ENCODE assay signal across 1 cellular context in the genomic region with DNA sequence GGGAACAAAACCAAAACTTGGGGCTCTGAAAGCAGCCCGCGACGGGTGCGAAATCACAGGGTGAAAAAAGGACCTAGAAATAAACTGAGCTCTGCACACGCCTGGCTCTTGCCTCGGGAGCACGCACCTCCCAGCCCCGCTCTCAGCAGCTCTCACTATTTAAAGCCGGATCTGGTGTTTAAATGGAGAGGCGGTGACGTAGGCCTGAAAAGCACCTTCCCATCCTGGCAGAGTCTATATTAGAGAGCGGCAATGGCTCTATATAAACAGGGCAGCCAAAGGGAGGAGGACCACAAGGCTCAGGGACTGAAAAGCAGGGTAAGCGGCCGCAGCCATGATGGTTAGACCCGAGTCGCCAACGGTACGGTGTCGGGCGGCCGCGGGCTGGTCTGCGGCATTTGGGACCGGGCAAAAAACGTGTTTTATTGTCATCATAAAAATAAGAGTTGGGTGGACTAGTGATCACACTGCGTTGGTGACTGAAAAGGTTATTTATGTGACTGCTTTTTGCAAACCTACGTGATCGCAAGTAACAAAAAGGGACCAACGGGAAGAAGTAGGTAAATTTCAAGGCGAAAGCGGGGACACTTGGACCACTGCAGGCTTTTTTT.
TF ChIP-seq lines count a peak whose summit lies in the region.

No MANE protein-coding gene starts in this region.

TF ChIP-seq in HepG2, 621 proteins besides CTCF, POLR2A, EP300 and RAD21 (continued from another document and continues in another):
- TF ChIP-seq TARDBP (CRISPR knock-in tag; IDR thresholded peaks at IDR 0.05) (peak; percentile 70), KLF16 (CRISPR knock-in tag; IDR thresholded peaks at IDR 0.05) (peak in 1 of 2 experiments; percentile 93; a peak in 2 of 4 replicates), JUN (CRISPR knock-in tag; IDR thresholded peaks at IDR 0.05) (no peak; the same call in 1 of the 2 replicates), ZNF781 (CRISPR knock-in tag; IDR thresholded peaks at IDR 0.05; ENCODE audit: borderline replicate concordance, not compliant biosample characterization) (peak; percentile 77), ZSCAN9 (CRISPR knock-in tag; IDR thresholded peaks at IDR 0.05; ENCODE audit: borderline replicate concordance) (peak; percentile 46; the same call in 1 of the 2 replicates), ZNF674 (CRISPR knock-in tag; IDR thresholded peaks at IDR 0.05; ENCODE audit: low read depth) (no peak), MIXL1 (CRISPR knock-in tag; IDR thresholded peaks at IDR 0.05) (peak; percentile 24; the same call in 1 of the 2 replicates), TRIM24 (CRISPR knock-in tag; IDR thresholded peaks at IDR 0.05) (no peak), GATAD2A (CRISPR knock-in tag; IDR thresholded peaks at IDR 0.05) (peak; percentile 63), ZNF83 (CRISPR knock-in tag; IDR thresholded peaks at IDR 0.05; ENCODE audit: borderline replicate concordance) (no peak), KDM6A (CRISPR knock-in tag; IDR thresholded peaks at IDR 0.05; ENCODE audit: low read depth) (no peak), NR2F2 (IDR thresholded peaks at IDR 0.05; ENCODE audit: borderline replicate concordance, low read depth) (peak; percentile 30; the same call in 1 of the 2 replicates), FOXO1 (CRISPR knock-in tag; IDR thresholded peaks at IDR 0.05) (peak; percentile 31), CREM (IDR thresholded peaks at IDR 0.05) (peak; percentile 87), CREM (CRISPR knock-in tag; IDR thresholded peaks at IDR 0.05) (no peak), ZNF230 (CRISPR knock-in tag; IDR thresholded peaks at IDR 0.05) (peak; percentile 78; the same call in 1 of the 2 replicates), TOE1 (CRISPR knock-in tag; IDR thresholded peaks at IDR 0.05) (peak; percentile 46; the same call in 1 of the 2 replicates), FIP1L1 (IDR thresholded peaks at IDR 0.05; ENCODE audit: borderline replicate concordance, insufficient read depth, low read depth, low read length) (0 out of 2 replicates have a peak, but pooled peaks have one; percentile 75), ZSCAN12 (CRISPR knock-in tag; IDR thresholded peaks at IDR 0.05) (no peak), MEIS2 (CRISPR knock-in tag; IDR thresholded peaks at IDR 0.05) (peak; percentile 45; the same call in 1 of the 2 replicates), GFI1 (CRISPR knock-in tag; IDR thresholded peaks at IDR 0.05; ENCODE audit: borderline replicate concordance) (peak; percentile 58; the same call in 1 of the 2 replicates), TEAD2 (CRISPR knock-in tag; IDR thresholded peaks at IDR 0.05) (no peak), KAT8 (CRISPR knock-in tag; IDR thresholded peaks at IDR 0.05) (peak; percentile 83), MTF1 (CRISPR knock-in tag; IDR thresholded peaks at IDR 0.05) (peak; percentile 56; the same call in 1 of the 2 replicates), SOX6 (IDR thresholded peaks at IDR 0.05) (no peak), SOX6 (CRISPR knock-in tag; IDR thresholded peaks at IDR 0.05) (peak; percentile 50; the same call in 1 of the 2 replicates), RNF2 (conservative IDR thresholded peaks at IDR 0.05; ENCODE audit: low read depth) (peak; percentile 42; the same call in 1 of the 2 replicates), ZNF367 (CRISPR knock-in tag; IDR thresholded peaks at IDR 0.05; ENCODE audit: borderline replicate concordance) (0 out of 2 replicates have a peak, but pooled peaks have one; percentile 44), ZNF556 (CRISPR knock-in tag; IDR thresholded peaks at IDR 0.05; ENCODE audit: borderline replicate concordance) (peak; percentile 89; the same call in 1 of the 2 replicates), ZNF569 (CRISPR knock-in tag; IDR thresholded peaks at IDR 0.05; ENCODE audit: borderline replicate concordance) (no peak), PHF5A (CRISPR knock-in tag; IDR thresholded peaks at IDR 0.05; ENCODE audit: low read depth, unreplicated experiment) (peak; percentile 59), GATA4 (IDR thresholded peaks at IDR 0.05; ENCODE audit: borderline replicate concordance, low read depth) (peak; percentile 81; the same call in 1 of the 2 replicates), RFXANK (CRISPR knock-in tag; IDR thresholded peaks at IDR 0.05) (peak; percentile 85; the same call in 1 of the 2 replicates), ETV5 (CRISPR knock-in tag; IDR thresholded peaks at IDR 0.05; ENCODE audit: borderline replicate concordance) (no peak), NFRKB (IDR thresholded peaks at IDR 0.05) (peak; percentile 70; the same call in 1 of the 2 replicates), MLLT10 (CRISPR knock-in tag; IDR thresholded peaks at IDR 0.05) (no peak), ZNF841 (CRISPR knock-in tag; IDR thresholded peaks at IDR 0.05; ENCODE audit: borderline replicate concordance) (no peak), ZNF607 (CRISPR knock-in tag; IDR thresholded peaks at IDR 0.05; ENCODE audit: borderline replicate concordance) (peak; percentile 67; the same call in 1 of the 2 replicates), DPF2 (CRISPR knock-in tag; IDR thresholded peaks at IDR 0.05; ENCODE audit: borderline replicate concordance, low read depth) (no peak), SMARCC2 (IDR thresholded peaks at IDR 0.05) (no peak), BORCS8-MEF2B (CRISPR knock-in tag; IDR thresholded peaks at IDR 0.05) (no peak; the same call in none of the 2 replicates), HCFC1 (IDR thresholded peaks at IDR 0.05; ENCODE audit: low read depth, low read length) (0 out of 2 replicates have a peak, but pooled peaks have one; percentile 33), SRY (CRISPR knock-in tag; IDR thresholded peaks at IDR 0.05) (peak; percentile 83; the same call in 1 of the 2 replicates)
- TF ChIP-seq, protein P1, sequence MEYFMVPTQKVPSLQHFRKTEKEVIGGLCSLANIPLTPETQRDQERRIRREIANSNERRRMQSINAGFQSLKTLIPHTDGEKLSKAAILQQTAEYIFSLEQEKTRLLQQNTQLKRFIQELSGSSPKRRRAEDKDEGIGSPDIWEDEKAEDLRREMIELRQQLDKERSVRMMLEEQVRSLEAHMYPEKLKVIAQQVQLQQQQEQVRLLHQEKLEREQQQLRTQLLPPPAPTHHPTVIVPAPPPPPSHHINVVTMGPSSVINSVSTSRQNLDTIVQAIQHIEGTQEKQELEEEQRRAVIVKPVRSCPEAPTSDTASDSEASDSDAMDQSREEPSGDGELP (IDR thresholded peaks at IDR 0.05; ENCODE audit: borderline replicate concordance, low read depth) = no peak; the same call in 1 of the 2 replicates
- TF ChIP-seq, protein P2, sequence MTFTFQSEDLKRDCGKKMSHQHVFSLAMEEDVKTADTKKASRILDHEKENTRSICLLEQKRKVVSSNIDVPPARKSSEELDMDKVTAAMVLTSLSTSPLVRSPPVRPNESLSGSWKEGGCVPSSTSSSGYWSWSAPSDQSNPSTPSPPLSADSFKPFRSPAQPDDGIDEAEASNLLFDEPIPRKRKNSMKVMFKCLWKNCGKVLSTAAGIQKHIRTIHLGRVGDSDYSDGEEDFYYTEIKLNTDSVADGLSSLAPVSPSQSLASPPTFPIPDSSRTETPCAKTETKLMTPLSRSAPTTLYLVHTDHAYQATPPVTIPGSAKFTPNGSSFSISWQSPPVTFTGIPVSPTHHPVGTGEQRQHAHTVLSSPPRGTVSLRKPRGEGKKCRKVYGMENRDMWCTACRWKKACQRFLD (CRISPR knock-in tag; IDR thresholded peaks at IDR 0.05; ENCODE audit: borderline replicate concordance) = no peak
- TF ChIP-seq, protein P3, sequence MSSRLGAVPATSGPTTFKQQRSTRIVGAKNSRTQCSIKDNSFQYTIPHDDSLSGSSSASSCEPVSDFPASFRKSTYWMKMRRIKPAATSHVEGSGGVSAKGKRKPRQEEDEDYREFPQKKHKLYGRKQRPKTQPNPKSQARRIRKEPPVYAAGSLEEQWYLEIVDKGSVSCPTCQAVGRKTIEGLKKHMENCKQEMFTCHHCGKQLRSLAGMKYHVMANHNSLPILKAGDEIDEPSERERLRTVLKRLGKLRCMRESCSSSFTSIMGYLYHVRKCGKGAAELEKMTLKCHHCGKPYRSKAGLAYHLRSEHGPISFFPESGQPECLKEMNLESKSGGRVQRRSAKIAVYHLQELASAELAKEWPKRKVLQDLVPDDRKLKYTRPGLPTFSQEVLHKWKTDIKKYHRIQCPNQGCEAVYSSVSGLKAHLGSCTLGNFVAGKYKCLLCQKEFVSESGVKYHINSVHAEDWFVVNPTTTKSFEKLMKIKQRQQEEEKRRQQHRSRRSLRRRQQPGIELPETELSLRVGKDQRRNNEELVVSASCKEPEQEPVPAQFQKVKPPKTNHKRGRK (CRISPR knock-in tag; IDR thresholded peaks at IDR 0.05) = no peak
- TF ChIP-seq, protein P4, sequence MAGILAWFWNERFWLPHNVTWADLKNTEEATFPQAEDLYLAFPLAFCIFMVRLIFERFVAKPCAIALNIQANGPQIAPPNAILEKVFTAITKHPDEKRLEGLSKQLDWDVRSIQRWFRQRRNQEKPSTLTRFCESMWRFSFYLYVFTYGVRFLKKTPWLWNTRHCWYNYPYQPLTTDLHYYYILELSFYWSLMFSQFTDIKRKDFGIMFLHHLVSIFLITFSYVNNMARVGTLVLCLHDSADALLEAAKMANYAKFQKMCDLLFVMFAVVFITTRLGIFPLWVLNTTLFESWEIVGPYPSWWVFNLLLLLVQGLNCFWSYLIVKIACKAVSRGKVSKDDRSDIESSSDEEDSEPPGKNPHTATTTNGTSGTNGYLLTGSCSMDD (CRISPR knock-in tag; IDR thresholded peaks at IDR 0.05) = no peak
- TF ChIP-seq, protein P5, sequence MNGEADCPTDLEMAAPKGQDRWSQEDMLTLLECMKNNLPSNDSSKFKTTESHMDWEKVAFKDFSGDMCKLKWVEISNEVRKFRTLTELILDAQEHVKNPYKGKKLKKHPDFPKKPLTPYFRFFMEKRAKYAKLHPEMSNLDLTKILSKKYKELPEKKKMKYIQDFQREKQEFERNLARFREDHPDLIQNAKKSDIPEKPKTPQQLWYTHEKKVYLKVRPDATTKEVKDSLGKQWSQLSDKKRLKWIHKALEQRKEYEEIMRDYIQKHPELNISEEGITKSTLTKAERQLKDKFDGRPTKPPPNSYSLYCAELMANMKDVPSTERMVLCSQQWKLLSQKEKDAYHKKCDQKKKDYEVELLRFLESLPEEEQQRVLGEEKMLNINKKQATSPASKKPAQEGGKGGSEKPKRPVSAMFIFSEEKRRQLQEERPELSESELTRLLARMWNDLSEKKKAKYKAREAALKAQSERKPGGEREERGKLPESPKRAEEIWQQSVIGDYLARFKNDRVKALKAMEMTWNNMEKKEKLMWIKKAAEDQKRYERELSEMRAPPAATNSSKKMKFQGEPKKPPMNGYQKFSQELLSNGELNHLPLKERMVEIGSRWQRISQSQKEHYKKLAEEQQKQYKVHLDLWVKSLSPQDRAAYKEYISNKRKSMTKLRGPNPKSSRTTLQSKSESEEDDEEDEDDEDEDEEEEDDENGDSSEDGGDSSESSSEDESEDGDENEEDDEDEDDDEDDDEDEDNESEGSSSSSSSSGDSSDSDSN (CRISPR knock-in tag; IDR thresholded peaks at IDR 0.05) = peak; percentile 75
- TF ChIP-seq, protein P6, sequence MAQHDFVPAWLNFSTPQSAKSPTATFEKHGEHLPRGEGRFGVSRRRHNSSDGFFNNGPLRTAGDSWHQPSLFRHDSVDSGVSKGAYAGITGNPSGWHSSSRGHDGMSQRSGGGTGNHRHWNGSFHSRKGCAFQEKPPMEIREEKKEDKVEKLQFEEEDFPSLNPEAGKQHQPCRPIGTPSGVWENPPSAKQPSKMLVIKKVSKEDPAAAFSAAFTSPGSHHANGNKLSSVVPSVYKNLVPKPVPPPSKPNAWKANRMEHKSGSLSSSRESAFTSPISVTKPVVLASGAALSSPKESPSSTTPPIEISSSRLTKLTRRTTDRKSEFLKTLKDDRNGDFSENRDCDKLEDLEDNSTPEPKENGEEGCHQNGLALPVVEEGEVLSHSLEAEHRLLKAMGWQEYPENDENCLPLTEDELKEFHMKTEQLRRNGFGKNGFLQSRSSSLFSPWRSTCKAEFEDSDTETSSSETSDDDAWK (CRISPR knock-in tag; IDR thresholded peaks at IDR 0.05) = no peak
- TF ChIP-seq, protein P7, sequence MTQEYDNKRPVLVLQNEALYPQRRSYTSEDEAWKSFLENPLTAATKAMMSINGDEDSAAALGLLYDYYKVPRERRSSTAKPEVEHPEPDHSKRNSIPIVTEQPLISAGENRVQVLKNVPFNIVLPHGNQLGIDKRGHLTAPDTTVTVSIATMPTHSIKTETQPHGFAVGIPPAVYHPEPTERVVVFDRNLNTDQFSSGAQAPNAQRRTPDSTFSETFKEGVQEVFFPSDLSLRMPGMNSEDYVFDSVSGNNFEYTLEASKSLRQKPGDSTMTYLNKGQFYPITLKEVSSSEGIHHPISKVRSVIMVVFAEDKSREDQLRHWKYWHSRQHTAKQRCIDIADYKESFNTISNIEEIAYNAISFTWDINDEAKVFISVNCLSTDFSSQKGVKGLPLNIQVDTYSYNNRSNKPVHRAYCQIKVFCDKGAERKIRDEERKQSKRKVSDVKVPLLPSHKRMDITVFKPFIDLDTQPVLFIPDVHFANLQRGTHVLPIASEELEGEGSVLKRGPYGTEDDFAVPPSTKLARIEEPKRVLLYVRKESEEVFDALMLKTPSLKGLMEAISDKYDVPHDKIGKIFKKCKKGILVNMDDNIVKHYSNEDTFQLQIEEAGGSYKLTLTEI (CRISPR knock-in tag; conservative IDR thresholded peaks at IDR 0.05) = no peak
- TF ChIP-seq, protein P8, sequence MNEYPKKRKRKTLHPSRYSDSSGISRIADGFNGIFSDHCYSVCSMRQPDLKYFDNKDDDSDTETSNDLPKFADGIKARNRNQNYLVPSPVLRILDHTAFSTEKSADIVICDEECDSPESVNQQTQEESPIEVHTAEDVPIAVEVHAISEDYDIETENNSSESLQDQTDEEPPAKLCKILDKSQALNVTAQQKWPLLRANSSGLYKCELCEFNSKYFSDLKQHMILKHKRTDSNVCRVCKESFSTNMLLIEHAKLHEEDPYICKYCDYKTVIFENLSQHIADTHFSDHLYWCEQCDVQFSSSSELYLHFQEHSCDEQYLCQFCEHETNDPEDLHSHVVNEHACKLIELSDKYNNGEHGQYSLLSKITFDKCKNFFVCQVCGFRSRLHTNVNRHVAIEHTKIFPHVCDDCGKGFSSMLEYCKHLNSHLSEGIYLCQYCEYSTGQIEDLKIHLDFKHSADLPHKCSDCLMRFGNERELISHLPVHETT (CRISPR knock-in tag; conservative IDR thresholded peaks at IDR 0.05) = peak; percentile 53; the same call in 1 of the 2 replicates
- TF ChIP-seq, protein P9, sequence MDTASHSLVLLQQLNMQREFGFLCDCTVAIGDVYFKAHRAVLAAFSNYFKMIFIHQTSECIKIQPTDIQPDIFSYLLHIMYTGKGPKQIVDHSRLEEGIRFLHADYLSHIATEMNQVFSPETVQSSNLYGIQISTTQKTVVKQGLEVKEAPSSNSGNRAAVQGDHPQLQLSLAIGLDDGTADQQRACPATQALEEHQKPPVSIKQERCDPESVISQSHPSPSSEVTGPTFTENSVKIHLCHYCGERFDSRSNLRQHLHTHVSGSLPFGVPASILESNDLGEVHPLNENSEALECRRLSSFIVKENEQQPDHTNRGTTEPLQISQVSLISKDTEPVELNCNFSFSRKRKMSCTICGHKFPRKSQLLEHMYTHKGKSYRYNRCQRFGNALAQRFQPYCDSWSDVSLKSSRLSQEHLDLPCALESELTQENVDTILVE (CRISPR knock-in tag; IDR thresholded peaks at IDR 0.05) = peak; percentile 93
- TF ChIP-seq, protein P10, sequence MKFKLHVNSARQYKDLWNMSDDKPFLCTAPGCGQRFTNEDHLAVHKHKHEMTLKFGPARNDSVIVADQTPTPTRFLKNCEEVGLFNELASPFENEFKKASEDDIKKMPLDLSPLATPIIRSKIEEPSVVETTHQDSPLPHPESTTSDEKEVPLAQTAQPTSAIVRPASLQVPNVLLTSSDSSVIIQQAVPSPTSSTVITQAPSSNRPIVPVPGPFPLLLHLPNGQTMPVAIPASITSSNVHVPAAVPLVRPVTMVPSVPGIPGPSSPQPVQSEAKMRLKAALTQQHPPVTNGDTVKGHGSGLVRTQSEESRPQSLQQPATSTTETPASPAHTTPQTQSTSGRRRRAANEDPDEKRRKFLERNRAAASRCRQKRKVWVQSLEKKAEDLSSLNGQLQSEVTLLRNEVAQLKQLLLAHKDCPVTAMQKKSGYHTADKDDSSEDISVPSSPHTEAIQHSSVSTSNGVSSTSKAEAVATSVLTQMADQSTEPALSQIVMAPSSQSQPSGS (CRISPR knock-in tag; IDR thresholded peaks at IDR 0.05) = peak; percentile 64; the same call in 1 of the 2 replicates
